Comparison of ENCODE assay signal across 33 cellular contexts in the genomic region with DNA sequence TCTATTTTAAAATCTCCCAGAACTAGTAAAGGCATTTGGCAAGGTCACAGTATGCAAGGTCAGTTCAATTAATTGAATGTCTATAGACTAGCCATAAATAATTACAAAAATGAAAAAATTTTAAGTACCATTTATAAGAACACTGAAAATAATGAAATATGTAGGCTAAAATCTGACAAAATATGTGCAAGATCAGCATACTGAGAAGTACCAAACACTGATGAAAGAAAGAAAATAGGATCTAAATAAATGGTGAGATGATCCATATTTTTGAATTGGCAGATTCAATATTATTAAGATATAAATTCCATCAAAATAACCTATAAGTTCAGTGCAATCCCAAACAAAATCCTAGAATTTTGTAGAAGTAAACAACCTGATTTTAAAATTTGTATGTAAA.
"Had no signal": no experiment of that assay in that cellular context is flagged by ENCODE, and none has a peak within 500 bp of the region (broad histone marks: within the 10 kb centered on the region; RNA-seq: fewer than 3 reads in every experiment).

No MANE protein-coding gene starts in this region.

- H3K27ac ChIP-seq: adrenal gland, body of pancreas, brain microvascular endothelial cell, breast epithelium, VCaP had no signal

- FAIRE-seq: astrocyte, TTC549 had no signal

- DNase-seq: activated B cell treated with CpG ODN at 0.5 μM for 24 hours; activated CD4-positive, alpha-beta memory T cell treated with anti-CD3 and anti-CD28 coated beads for 36 hours; activated CD4-positive, alpha-beta T cell treated with anti-CD3 and anti-CD28 coated beads for 4 hours; activated CD4-positive, alpha-beta T cell treated with anti-CD3 and anti-CD28 coated beads, Interleukin-2, amount 10 ng/mL, durations not matched to agents 24 days and 14 days; activated CD4-positive, alpha-beta T cell treated with anti-CD3 and anti-CD28 coated beads, Interleukin-2, amount 50 U/mL, for 1 hour; activated CD4-positive, alpha-beta T cell treated with anti-CD3 and anti-CD28 coated beads, Interleukin-2, amount 50 U/mL, for 4 hours; activated CD4-positive, CD25-positive, alpha-beta regulatory T cell treated with anti-CD3 and anti-CD28 coated beads, Interleukin-2, amount 50 U/mL, for 72 hours; activated CD8-positive, alpha-beta memory T cell treated with anti-CD3 and anti-CD28 coated beads, Interleukin-2, amount 50 U/mL, for 4 hours; activated CD8-positive, alpha-beta T cell treated with anti-CD3 and anti-CD28 coated beads for 36 hours; activated effector memory CD4-positive, alpha-beta T cell treated with anti-CD3 and anti-CD28 coated beads, Interleukin-2, amount 50 U/mL, for 16 hours; activated gamma-delta T cell treated with Interleukin-2 at 50 U/mL for 16 hours; activated naive CD4-positive, alpha-beta T cell; activated naive CD4-positive, alpha-beta T cell treated with anti-CD3 and anti-CD28 coated beads for 36 hours; activated naive CD4-positive, alpha-beta T cell treated with anti-CD3 and anti-CD28 coated beads, Interleukin-2, amount 50 U/mL, for 16 hours; activated naive CD8-positive, alpha-beta T cell treated with anti-CD3 and anti-CD28 coated beads for 36 hours; activated T-cell treated with anti-CD3 and anti-CD28 coated beads for 4 hours; activated T-cell treated with anti-CD3 and anti-CD28 coated beads, Interleukin-2, amount 50 U/mL, for 1 hour; activated T-cell treated with anti-CD3 and anti-CD28 coated beads, Interleukin-2, amount 50 U/mL, for 4 hours; activated T-cell treated with anti-CD3 and anti-CD28 coated beads, Interleukin-2, amount 50 U/mL, for 72 hours; adrenal gland; amniotic stem cell; aorta; body of pancreas; brain microvascular endothelial cell; central memory CD4-positive, alpha-beta T cell; T-helper 2 cell; T-helper 9 cell had no signal

- H3K9me3 ChIP-seq: adrenal gland, body of pancreas, breast epithelium had no signal

- H3K4me3 ChIP-seq: adrenal gland, body of pancreas, breast epithelium had no signal

- H3K27me3 ChIP-seq: adrenal gland, body of pancreas, brain microvascular endothelial cell, breast epithelium had no signal

- H3K4me1 ChIP-seq: adrenal gland, body of pancreas, breast epithelium had no signal

- ATAC-seq: activated CD8-positive, alpha-beta T cell treated with anti-CD3 and anti-CD28 coated beads for 36 hours; activated naive CD4-positive, alpha-beta T cell treated with anti-CD3 and anti-CD28 coated beads, Interleukin-2, amount 50 U/mL, for 72 hours; activated T-cell treated with anti-CD3 and anti-CD28 coated beads, Interleukin-2, amount 50 U/mL, for 4 hours; activated T-cell treated with anti-CD3 and anti-CD28 coated beads, Interleukin-2, amount 50 U/mL, for 72 hours; activated T-helper 17 cell treated with anti-CD3 and anti-CD28 coated beads, Interleukin-2, amount 50 U/mL, for 72 hours; body of pancreas had no signal

- H3K36me3 ChIP-seq: adrenal gland, brain microvascular endothelial cell, breast epithelium had no signal
